In genomic region chr11:6992457-6993431, GRCh38 we compare ENCODE assay signal across 12 cellular contexts. TPM values are rescaled to one million over a fixed set of nuclear protein-coding genes. Genes with fewer than 3 reads are reported as not detected.
DNase-seq lines count a peak whose midpoint lies in the region; ATAC-seq and TF ChIP-seq lines count a peak whose summit lies in the region.
"Had no signal": no experiment of that assay in that cellular context is flagged by ENCODE, and none has a peak within 500 bp of the region (broad histone marks: within the 10 kb centered on the region; RNA-seq: fewer than 3 reads in every experiment).

No MANE protein-coding gene starts in this region.

- H3K4me3 Mint-ChIP-seq in HFFc6 = peak overlapping the region; percentile 72
- no peak overlapping the region for H3K4me3 Mint-ChIP-seq in activated CD4-positive, alpha-beta T cell treated with anti-CD3 and anti-CD28 coated beads, Interleukin-2, amount 10 ng/mL, durations not matched to agents 7 days and 5 days
- H3K4me3 Mint-ChIP-seq: natural killer cell treated with Interleukin-12 subunit alpha and Interleukin-12 subunit beta and Interleukin-15 and Interleukin-18, amount 100 ng/mL, for 72 hours had no signal

- CTCF ChIA-PET in activated CD4-positive, alpha-beta T cell treated with anti-CD3 and anti-CD28 coated beads, Interleukin-2, amount 10 ng/mL, durations not matched to agents 7 days and 5 days (lab: Charles Lee) = no interaction called here

- peak overlapping the region; percentile 87 for H3K27ac Mint-ChIP-seq in HFFc6
- H3K27ac Mint-ChIP-seq in activated CD4-positive, alpha-beta T cell treated with anti-CD3 and anti-CD28 coated beads, Interleukin-2, amount 10 ng/mL, durations not matched to agents 7 days and 5 days = no peak overlapping the region
- H3K27ac Mint-ChIP-seq: natural killer cell treated with Interleukin-12 subunit alpha and Interleukin-12 subunit beta and Interleukin-15 and Interleukin-18, amount 100 ng/mL, for 72 hours had no signal

- H3K4me1 ChIP-seq in mesodermal cell (ENCODE audit: control insufficient read depth, insufficient read depth, low read length, poor library complexity, severe bottlenecking) = no peaks in the 10 kb centered on the region
- H3K4me1 ChIP-seq in uterus = no peaks in the 10 kb centered on the region
- peaks cover 0 to 3% (median 0%) of the 10 kb centered on the region in 4 donors for H3K4me1 ChIP-seq in right lobe of liver

- H3K9me3 Mint-ChIP-seq in HFFc6 = no peaks in the 10 kb centered on the region; the same call in 1 of the 2 replicates
- no peaks in the 10 kb centered on the region for H3K9me3 Mint-ChIP-seq in activated CD4-positive, alpha-beta T cell treated with anti-CD3 and anti-CD28 coated beads, Interleukin-2, amount 10 ng/mL, durations not matched to agents 7 days and 5 days
- H3K9me3 Mint-ChIP-seq: natural killer cell treated with Interleukin-12 subunit alpha and Interleukin-12 subunit beta and Interleukin-15 and Interleukin-18, amount 100 ng/mL, for 72 hours had no signal

- H3K27me3 ChIP-seq in uterus = no peaks in the 10 kb centered on the region
- no peaks in the 10 kb centered on the region for H3K27me3 ChIP-seq in right lobe of liver

- H3K27ac ChIP-seq in mesodermal cell (ENCODE audit: low read depth, low read length, severe bottlenecking) = peak overlapping the region; percentile 25
- peak overlapping the region; percentile 29 to 64 for H3K27ac ChIP-seq in uterus
- no peak overlapping the region for H3K27ac ChIP-seq in right lobe of liver

- H3K4me3 ChIP-seq in cardiac fibroblast (replicated peaks in 1 of 2; ENCODE audit: low read depth in 2 of 2, low read length in 2 of 2) = no peak overlapping the region
- no peak overlapping the region for H3K4me3 ChIP-seq in mesodermal cell (ENCODE audit: extremely low read depth, insufficient read depth, low read length, poor library complexity, severe bottlenecking)
- H3K4me3 ChIP-seq in uterus = no peak overlapping the region
- H3K4me3 ChIP-seq in right lobe of liver = no peak overlapping the region

- DNase-seq in HFFc6 (peak; percentile 97), cardiac fibroblast (ENCODE audit: low read depth in 2 of 2) (peak; percentile 70 to 93), uterus (peak in 1 of 2 donors; percentile 13), RPMI8226 (no peak), right lobe of liver (no peak)
- DNase-seq in activated CD4-positive, alpha-beta T cell treated with anti-CD3 and anti-CD28 coated beads, Interleukin-2, amount 10 ng/mL, durations not matched to agents 7 days and 5 days = no peak
- DNase-seq: activated CD4-positive, CD25-positive, alpha-beta regulatory T cell treated with anti-CD3 and anti-CD28 coated beads, Interleukin-2, amount 50 U/mL, for 72 hours; DND-41; SHP77 had no signal

- POLR2A ChIA-PET in activated CD4-positive, alpha-beta T cell treated with anti-CD3 and anti-CD28 coated beads, Interleukin-2, amount 10 ng/mL, durations not matched to agents 7 days and 5 days (lab: Charles Lee) = no interaction called here

- intact Hi-C loops in uterus (cut with DNase I; ENCODE audit: low total_unique reads) = no loop called here
- intact Hi-C loops in right lobe of liver (cut with DNase I) = no loop called here

- no peak for TF ChIP-seq CTCF in HFFc6 (IDR thresholded peaks at IDR 0.05)
- TF ChIP-seq CTCF in cardiac fibroblast (IDR thresholded peaks at IDR 0.05; ENCODE audit: low read depth, low read length) = no peak
- TF ChIP-seq CTCF in uterus (IDR thresholded peaks at IDR 0.05) = no peak
- no peak for TF ChIP-seq CTCF in right lobe of liver (IDR thresholded peaks at IDR 0.05)

- WGBS in mesodermal cell (ENCODE audit: insufficient coverage in 2 of 2), 2 experiments = 73 to 79% methylated on average over 5 to 9 of the region's 11 CpGs
- 56% methylated on average over 10 of the region's 11 CpGs for WGBS in right lobe of liver (ENCODE audit: insufficient coverage, low coverage, low lambda C conversion rate, missing lambda C conversion rate)

- H3K36me3 ChIP-seq in mesodermal cell (ENCODE audit: control insufficient read depth, insufficient read depth, low read length) = no peaks in the 10 kb centered on the region
- H3K36me3 ChIP-seq in uterus = no peaks in the 10 kb centered on the region
- no peaks in the 10 kb centered on the region for H3K36me3 ChIP-seq in right lobe of liver

- H3K36me3 Mint-ChIP-seq in HFFc6 (ENCODE audit: low read depth) = no peaks in the 10 kb centered on the region
- H3K36me3 Mint-ChIP-seq in activated CD4-positive, alpha-beta T cell treated with anti-CD3 and anti-CD28 coated beads, Interleukin-2, amount 10 ng/mL, durations not matched to agents 7 days and 5 days (ENCODE audit: low read depth) = no peaks in the 10 kb centered on the region
- H3K36me3 Mint-ChIP-seq: natural killer cell treated with Interleukin-12 subunit alpha and Interleukin-12 subunit beta and Interleukin-15 and Interleukin-18, amount 100 ng/mL, for 72 hours had no signal

- H3K4me1 Mint-ChIP-seq in HFFc6 (ENCODE audit: low read depth) = peaks cover 41% of the 10 kb centered on the region
- H3K4me1 Mint-ChIP-seq in activated CD4-positive, alpha-beta T cell treated with anti-CD3 and anti-CD28 coated beads, Interleukin-2, amount 10 ng/mL, durations not matched to agents 7 days and 5 days = no peaks in the 10 kb centered on the region

- no peaks in the 10 kb centered on the region for H3K27me3 Mint-ChIP-seq in HFFc6 (ENCODE audit: insufficient read depth)
- H3K27me3 Mint-ChIP-seq in activated CD4-positive, alpha-beta T cell treated with anti-CD3 and anti-CD28 coated beads, Interleukin-2, amount 10 ng/mL, durations not matched to agents 7 days and 5 days = no peaks in the 10 kb centered on the region

- TF ChIP-seq POLR2A in uterus (IDR thresholded peaks at IDR 0.05) (no peak), right lobe of liver (IDR thresholded peaks at IDR 0.05) (no peak)

- no peaks in the 10 kb centered on the region for H3K9me3 ChIP-seq in mesodermal cell (ENCODE audit: control insufficient read depth, low read length)
- no peaks in the 10 kb centered on the region for H3K9me3 ChIP-seq in uterus
- no peaks in the 10 kb centered on the region for H3K9me3 ChIP-seq in right lobe of liver

- ATAC-seq in HG02798 (IDR thresholded peaks at IDR 0.05; ENCODE audit: poor library complexity, unreplicated experiment) (no peak), right lobe of liver (no peak)
- ATAC-seq: natural killer cell treated with Interleukin-12 subunit alpha and Interleukin-12 subunit beta and Interleukin-15 and Interleukin-18, amount 100 ng/mL, for 72 hours had no signal

RNA-seq across cellular contexts. Expression of gene ZNF214, which starts 27.4 kb away (rescaled TPM):
- total RNA-seq in HFFc6 (2021; fragmentation: NEBNext Ultra II Directional; extraction: Animal tissue kit (Norgen Biotek cat#: 25700)) = 1 to 10 TPM in 5 of 6 experiments, under 1 TPM in 1; 0.85 to 2.0 (median 1.7) TPM
- 3.4 TPM for polyA plus RNA-seq in mesodermal cell (2013, experiment 1 of 2)
- polyA plus RNA-seq in mesodermal cell (2013, experiment 2 of 2) = 3.8 TPM
- total RNA-seq in uterus = 10 to 100 TPM in 1 of 4 donors, 1 to 10 TPM in 3; 2.9 to 23.8 (median 4.7) TPM
- 1 to 10 TPM in 5 of 6 experiments, under 1 TPM in 1; 0.49 to 3.3 (median 1.9) TPM for total RNA-seq in right lobe of liver
- not detected for total RNA-seq in activated CD4-positive, alpha-beta T cell treated with anti-CD3 and anti-CD28 coated beads, Interleukin-2, amount 10 ng/mL, durations not matched to agents 7 days and 5 days
- total RNA-seq: natural killer cell treated with Interleukin-12 subunit alpha and Interleukin-12 subunit beta and Interleukin-15 and Interleukin-18, amount 100 ng/mL, for 72 hours had no signal

RNA-seq across cellular contexts. Expression of gene NLRP14, which starts 27.5 kb away (rescaled TPM):
- total RNA-seq in HFFc6 (2021; fragmentation: NEBNext Ultra II Directional; extraction: Animal tissue kit (Norgen Biotek cat#: 25700)) = under 1 TPM in 1 of 6 experiments, not detected in 5; 0.06 TPM
- polyA plus RNA-seq in mesodermal cell (2013, experiment 1 of 2) = 0.11 TPM
- polyA plus RNA-seq in mesodermal cell (2013, experiment 2 of 2) = not detected
- total RNA-seq in uterus (under 1 TPM in 2 of 4 donors, not detected in 2; 0.24 to 0.35 TPM), right lobe of liver (under 1 TPM in 4 of 6 experiments, not detected in 2; 0.07 to 0.26 (median 0.10) TPM)
- under 1 TPM in 1 of 2 experiments, not detected in 1; 0.05 TPM for total RNA-seq in activated CD4-positive, alpha-beta T cell treated with anti-CD3 and anti-CD28 coated beads, Interleukin-2, amount 10 ng/mL, durations not matched to agents 7 days and 5 days
- total RNA-seq: natural killer cell treated with Interleukin-12 subunit alpha and Interleukin-12 subunit beta and Interleukin-15 and Interleukin-18, amount 100 ng/mL, for 72 hours had no signal

Comparison
In these comparisons a context has a peak if more than half of its experiments do, and no peak if none do; other contexts are left out.
1. DNase-seq: peak in HFFc6 (single experiment) and cardiac fibroblast (2 of 2); none in RPMI8226 (single experiment), right lobe of liver (0 of 3) and activated CD4-positive, alpha-beta T cell treated with anti-CD3 and anti-CD28 coated beads, Interleukin-2, amount 10 ng/mL, durations not matched to agents 7 days and 5 days (single experiment).
2. H3K27ac ChIP-seq: peak in mesodermal cell (single experiment) and uterus (2 of 2); none in right lobe of liver (0 of 3).